In genomic region chr1:241648159-241648558, GRCh38 we compare ENCODE assay signal across 26 cellular contexts. TPM values are rescaled to one million over a fixed set of nuclear protein-coding genes. Genes with fewer than 3 reads are reported as not detected.
DNase-seq lines count a peak whose midpoint lies in the region; ATAC-seq, FAIRE-seq and TF ChIP-seq lines count a peak whose summit lies in the region.
"Had no signal": no experiment of that assay in that cellular context is flagged by ENCODE, and none has a peak within 500 bp of the region (broad histone marks: within the 10 kb centered on the region; RNA-seq: fewer than 3 reads in every experiment).

No MANE protein-coding gene starts in this region.

- BruUV-seq in mammary epithelial cell (replicated peaks; lab: Mats Ljungman, UMichigan) (no TSS peak), MCF 10A (replicated peaks; lab: Mats Ljungman, UMichigan) (no TSS peak), K562 (replicated peaks; lab: Mats Ljungman, UMichigan) (no TSS peak)

- no peaks in the 10 kb centered on the region for H3K36me3 ChIP-seq in mammary epithelial cell (ENCODE audit: insufficient read depth, low read length)
- H3K36me3 ChIP-seq in K562 (ENCODE audit: control insufficient read depth, insufficient read depth, low read length) = no peaks in the 10 kb centered on the region
- no peaks in the 10 kb centered on the region for H3K36me3 ChIP-seq in mucosa of descending colon (ENCODE audit: low read depth)
- H3K36me3 ChIP-seq: BLaER1 had no signal

- H3K4me2 ChIP-seq in mammary epithelial cell (ENCODE audit: insufficient read depth, low read depth, low read length) = no peak overlapping the region
- no peak overlapping the region for H3K4me2 ChIP-seq in K562 (ENCODE audit: insufficient read depth, low read length)
- H3K4me2 ChIP-seq: BLaER1 had no signal

- CTCF ChIA-PET in mammary epithelial cell (lab: Charles Lee; ENCODE audit: low non-redundant PET) (no interaction called here), MCF 10A (lab: Yijun Ruan, JAX) (interaction anchor here (1.1 to 1.7 kb wide), 5 partner anchors 12 to 195 kb away, joined by 3 to 4 read pairs (median 4); no protein-coding TSS in a partner anchor), K562 (lab: Yijun Ruan, JAX; ENCODE audit: low intra/inter-chr PET ratio) (no interaction called here)

- 100% methylated on average over 1 of the region's 1 CpG for WGBS in mammary epithelial cell (ENCODE audit: low coverage, missing lambda C conversion rate)
- 67% methylated on average over 1 of the region's 1 CpG for WGBS in K562 (ENCODE audit: insufficient coverage, low coverage, missing lambda C conversion rate)

- H4K20me1 ChIP-seq in mammary epithelial cell (ENCODE audit: insufficient read depth, low read length) = no peaks in the 10 kb centered on the region
- H4K20me1 ChIP-seq in K562 (replicated peaks; ENCODE audit: control insufficient read depth, insufficient read depth, low read length) = no peaks in the 10 kb centered on the region
- H4K20me1 ChIP-seq: BLaER1 had no signal

- TF ChIP-seq RAD21 in K562 (CRISPR knock-in tag; conservative IDR thresholded peaks at IDR 0.05 in 1 of 2, IDR thresholded peaks at IDR 0.05 in 1 of 2) = no peak

- ATAC-seq in K562 (no peak), mucosa of descending colon (peak; percentile 36), GM21786 (IDR thresholded peaks at IDR 0.05; ENCODE audit: unreplicated experiment) (no peak)
- ATAC-seq: CD8-positive, alpha-beta T cell had no signal

- DNase-seq in DMS53 (lab: John Stamatoyannopoulos, UW) (peak; percentile 37), DMS53 treated with DMSO at 0.1 percent for 48 hours (lab: John Stamatoyannopoulos, UW; ENCODE audit: unreplicated experiment) (no peak), mammary epithelial cell (no peak), MCF 10A (ENCODE audit: unreplicated experiment) (no peak), K562 (ENCODE audit: extremely low read depth in 1 of 4, low spot score in 3 of 4) (no peak), mucosa of descending colon (no peak), NCI-H187 treated with DMSO at 0.1 percent for 48 hours (lab: John Stamatoyannopoulos, UW) (no peak)
- DNase-seq: Caco-2; CD4-positive, CD25-positive, alpha-beta regulatory T cell; CD8-positive, alpha-beta T cell; DMS153; DMS79 treated with DMSO at 0.1 percent for 48 hours; GF-D8; H7 had no signal

- intact Hi-C loops in mammary epithelial cell (cut with micrococcal nuclease) = no loop called here
- intact Hi-C loops in MCF 10A (cut with micrococcal nuclease) = no loop called here
- intact Hi-C loops in K562 (cut with micrococcal nuclease) = no loop called here
- intact Hi-C loops in mucosa of descending colon (cut with DNase I, micrococcal nuclease) = no loop called here

- H3K9me3 Mint-ChIP-seq in MCF 10A (ENCODE audit: unreplicated experiment) = peaks cover 12% of the 10 kb centered on the region
- H3K9me3 Mint-ChIP-seq: CD8-positive, alpha-beta T cell had no signal

- H3K9me1 ChIP-seq in K562 (ENCODE audit: control insufficient read depth, insufficient read depth, low read length) = no peaks in the 10 kb centered on the region

- no peak for TF ChIP-seq CTCF in mammary epithelial cell (conservative IDR thresholded peaks at IDR 0.05 in 1 of 2, IDR thresholded peaks at IDR 0.05 in 1 of 2; ENCODE audit: extremely low read depth in 1 of 2, insufficient read depth in 1 of 2, low read depth in 1 of 2, low read length in 2 of 2)
- no peak for TF ChIP-seq CTCF in MCF 10A (IDR thresholded peaks at IDR 0.05; ENCODE audit: unreplicated experiment)
- TF ChIP-seq CTCF in K562 (IDR thresholded peaks at IDR 0.05 in 2 of 3, conservative IDR thresholded peaks at IDR 0.05 in 1 of 3; ENCODE audit: insufficient read depth in 2 of 3, low read depth in 1 of 3, low read length in 3 of 3) = no peak
- TF ChIP-seq CTCF in mucosa of descending colon (IDR thresholded peaks at IDR 0.05) = no peak

- POLR2A ChIA-PET in MCF 10A (lab: Yijun Ruan, JAX) (interaction anchor here (1.0 to 2.5 kb wide), 6 partner anchors 11 to 69 kb away, joined by 3 to 19 read pairs (median 3); no protein-coding TSS in a partner anchor), K562 (lab: Yijun Ruan, JAX) (interaction anchor here (0.7 to 1.9 kb wide), 2 partner anchors 9 to 1586 kb away, joined by 3 to 4 read pairs; no protein-coding TSS in a partner anchor)

- no peak for TF ChIP-seq EP300 in K562 (IDR thresholded peaks at IDR 0.05; ENCODE audit: low read length)

- H3K79me2 ChIP-seq in mammary epithelial cell (ENCODE audit: insufficient read depth, low read length) (no peaks in the 10 kb centered on the region), K562 (ENCODE audit: control insufficient read depth, insufficient read depth, low read length) (no peaks in the 10 kb centered on the region)

- H3K27ac ChIP-seq in mammary epithelial cell (ENCODE audit: insufficient read depth, low read depth, low read length) = no peak overlapping the region
- no peak overlapping the region for H3K27ac ChIP-seq in K562 (ENCODE audit: extremely low read depth, low read depth, low read length)
- H3K27ac ChIP-seq: 22Rv1, BLaER1, C4-2B had no signal

- H3K27me3 Mint-ChIP-seq in MCF 10A (ENCODE audit: insufficient read depth, unreplicated experiment) = no peaks in the 10 kb centered on the region

- FAIRE-seq in K562 (lab: Jason Lieb, UNC) = no peak
- FAIRE-seq: A204.1, GM12891, GM18507, H1 had no signal

- H3K9me3 ChIP-seq in mammary epithelial cell (replicated peaks; ENCODE audit: insufficient read depth, low read length) = no peaks in the 10 kb centered on the region
- H3K9me3 ChIP-seq in K562 (replicated peaks; ENCODE audit: control insufficient read depth, insufficient read depth, low read depth, low read length) = no peaks in the 10 kb centered on the region
- H3K9me3 ChIP-seq in mucosa of descending colon = no peaks in the 10 kb centered on the region

- H2AFZ ChIP-seq in mammary epithelial cell (ENCODE audit: low read depth, low read length) = peak overlapping the region; percentile 43
- H2AFZ ChIP-seq in K562 (ENCODE audit: low read depth, low read length) = peak overlapping the region; percentile 25; the same call in 1 of the 2 replicates

- no peak overlapping the region for H3K4me3 Mint-ChIP-seq in MCF 10A (ENCODE audit: unreplicated experiment)
- H3K4me3 Mint-ChIP-seq: B cell; CD4-positive, CD25-positive, alpha-beta regulatory T cell; CD8-positive, alpha-beta T cell had no signal

- no peak for TF ChIP-seq POLR2A in K562 (conservative IDR thresholded peaks at IDR 0.05)

- peaks cover 6% of the 10 kb centered on the region for H3K36me3 Mint-ChIP-seq in MCF 10A (ENCODE audit: insufficient read depth, unreplicated experiment)
- H3K36me3 Mint-ChIP-seq: CD4-positive, CD25-positive, alpha-beta regulatory T cell; CD8-positive, alpha-beta T cell had no signal

- H3K27me3 ChIP-seq in mammary epithelial cell (ENCODE audit: insufficient read depth, low read length) (no peaks in the 10 kb centered on the region), K562 (ENCODE audit: control insufficient read depth in 2 of 2, insufficient read depth in 2 of 2, low read length in 2 of 2) (no peaks in the 10 kb centered on the region)
- H3K27me3 ChIP-seq: BLaER1 had no signal

- dilution Hi-C loops in mammary epithelial cell (cut with HindIII; ENCODE audit: low sequenced_read_pairs) = no loop called here

- peaks cover 10% of the 10 kb centered on the region for H3K4me1 Mint-ChIP-seq in MCF 10A (ENCODE audit: insufficient read depth, unreplicated experiment)
- H3K4me1 Mint-ChIP-seq: CD4-positive, CD25-positive, alpha-beta regulatory T cell had no signal

- H3K9ac ChIP-seq in mammary epithelial cell (ENCODE audit: insufficient read depth, low read length) (no peak overlapping the region), K562 (ENCODE audit: insufficient read depth in 1 of 2, low read depth in 2 of 2, low read length in 2 of 2) (no peak overlapping the region)
- H3K9ac ChIP-seq: BLaER1 had no signal

- in situ Hi-C loops in mammary epithelial cell (cut with MboI; ENCODE audit: low sequenced_read_pairs in 2 of 2) = no loop called here
- in situ Hi-C loops in K562 (cut with MboI) = no loop called here

- H3K4me3 ChIP-seq in mammary epithelial cell (replicated peaks in 1 of 3; ENCODE audit: insufficient read depth in 1 of 3, low read depth in 2 of 3, low read length in 3 of 3) = no peak overlapping the region
- no peak overlapping the region for H3K4me3 ChIP-seq in K562
- no peak overlapping the region for H3K4me3 ChIP-seq in mucosa of descending colon
- H3K4me3 ChIP-seq: BLaER1 had no signal

- H3K27ac Mint-ChIP-seq in MCF 10A (ENCODE audit: low read depth, unreplicated experiment) = no peak overlapping the region
- H3K27ac Mint-ChIP-seq: B cell; CD4-positive, CD25-positive, alpha-beta regulatory T cell; CD8-positive, alpha-beta T cell had no signal

- no peaks in the 10 kb centered on the region for H3K4me1 ChIP-seq in mammary epithelial cell (ENCODE audit: insufficient read depth, low read length)
- H3K4me1 ChIP-seq in K562 (replicated peaks in 1 of 2; ENCODE audit: control insufficient read depth in 2 of 2, insufficient read depth in 2 of 2, low read length in 2 of 2) = no peaks in the 10 kb centered on the region
- no peaks in the 10 kb centered on the region for H3K4me1 ChIP-seq in mucosa of descending colon (ENCODE audit: low read depth)
- H3K4me1 ChIP-seq: BLaER1 had no signal

RNA-seq across cellular contexts. Expression of gene WDR64, which starts 3.9 kb away (rescaled TPM):
- total RNA-seq in mammary epithelial cell = not detected
- polyA plus RNA-seq in mammary epithelial cell = not detected
- not detected for polyA minus RNA-seq in mammary epithelial cell
- total RNA-seq in MCF 10A (2022) = not detected in 2 replicates
- 0.40 TPM in 1 of 2 replicates, not detected in the other for total RNA-seq in K562 (2011; cell fraction: chromatin; rRNA removed; ENCODE audit: low replicate concordance)
- not detected in 2 replicates for total RNA-seq in K562 (2011; cell fraction: nucleolus; rRNA removed)
- total RNA-seq in K562 (2011; cell fraction: nucleoplasm; rRNA removed) = not detected in 2 replicates
- not detected in 2 replicates for total RNA-seq in K562 (2014; rRNA removed)
- total RNA-seq in K562 (2014; rRNA removed; fragmentation: Illumina TruSeq; extraction: Trizol) = 0.06 and 0.29 TPM in 2 replicates
- not detected in 2 replicates for total RNA-seq in K562 (2015; rRNA removed; fragmentation: Illumina TruSeq; extraction: Trizol)
- total RNA-seq in K562 (2021) = not detected in 2 replicates
- polyA plus RNA-seq in K562 (2011; rRNA removed) = not detected in 2 replicates
- polyA plus RNA-seq in K562 (2011; cell fraction: cytosol; rRNA removed) = not detected in 2 replicates
- 0.04 TPM in 1 of 2 replicates, not detected in the other for polyA plus RNA-seq in K562 (2011; cell fraction: nucleus; rRNA removed)
- polyA plus RNA-seq in K562 (2012) = 0.07 and 0.25 TPM in 2 replicates
- polyA plus RNA-seq in K562 (2014; fragmentation: Illumina TruSeq; extraction: Trizol) = 0.06 and 0.08 TPM in 2 replicates
- under 1 TPM; 0.17 to 0.21 TPM for polyA plus RNA-seq in K562 (2014; fragmentation: Nextera tagmentation; extraction: Ambion mirVana)
- not detected in 2 replicates for polyA plus RNA-seq in K562 (2014; rRNA removed)
- not detected in 2 replicates for polyA minus RNA-seq in K562 (2011; rRNA and poly(A)+ RNA removed)
- not detected in 2 replicates for polyA minus RNA-seq in K562 (2011; cell fraction: cytosol; rRNA and poly(A)+ RNA removed)
- not detected in 2 replicates for polyA minus RNA-seq in K562 (2011; cell fraction: nucleus; rRNA and poly(A)+ RNA removed)
- under 1 TPM in 1 of 3 donors, not detected in 2; 0.25 TPM for total RNA-seq in mucosa of descending colon
- total RNA-seq: B cell; Caco-2; CD4-positive, CD25-positive, alpha-beta regulatory T cell; Daoy; G401; H1; H7 had no signal
- polyA plus RNA-seq: AG04450 had no signal

RNA-seq across cellular contexts. Expression of gene CHML, which starts 8.0 kb away (rescaled TPM):
- total RNA-seq in mammary epithelial cell (10 to 100 TPM; 15.0 to 25.3 TPM), MCF 10A (2022) (33.7 and 33.8 TPM in 2 replicates), K562 (2014; rRNA removed) (48.5 and 54.5 TPM in 2 replicates), K562 (2014; rRNA removed; fragmentation: Illumina TruSeq; extraction: Trizol) (88.3 and 95.1 TPM in 2 replicates), K562 (2015; rRNA removed; fragmentation: Illumina TruSeq; extraction: Trizol) (57.4 and 63.9 TPM in 2 replicates), K562 (2021) (77.4 and 84.2 TPM in 2 replicates), mucosa of descending colon (10 to 100 TPM in 1 of 3 donors, 1 to 10 TPM in 2; 8.5 to 16.7 (median 9.8) TPM)
- polyA plus RNA-seq in mammary epithelial cell (5.9 TPM), K562 (2011; rRNA removed) (65.1 and 75.1 TPM in 2 replicates), K562 (2014; fragmentation: Illumina TruSeq; extraction: Trizol) (51.0 and 62.8 TPM in 2 replicates), K562 (2014; fragmentation: Nextera tagmentation; extraction: Ambion mirVana) (10 to 100 TPM; 13.0 to 15.9 TPM), K562 (2014; rRNA removed) (35.1 and 35.8 TPM in 2 replicates)
- 11.3 TPM for polyA minus RNA-seq in mammary epithelial cell
- 25.6 and 109 TPM in 2 replicates for total RNA-seq in K562 (2011; cell fraction: chromatin; rRNA removed; ENCODE audit: low replicate concordance)
- 14.0 and 21.6 TPM in 2 replicates for total RNA-seq in K562 (2011; cell fraction: nucleolus; rRNA removed)
- 40.7 and 66.0 TPM in 2 replicates for total RNA-seq in K562 (2011; cell fraction: nucleoplasm; rRNA removed)
- 30.2 and 34.3 TPM in 2 replicates for polyA plus RNA-seq in K562 (2011; cell fraction: cytosol; rRNA removed)
- 43.7 and 65.6 TPM in 2 replicates for polyA plus RNA-seq in K562 (2011; cell fraction: nucleus; rRNA removed)
- 29.8 and 31.0 TPM in 2 replicates for polyA plus RNA-seq in K562 (2012)
- polyA minus RNA-seq in K562 (2011; rRNA and poly(A)+ RNA removed) = 171 and 184 TPM in 2 replicates
- 58.6 and 74.0 TPM in 2 replicates for polyA minus RNA-seq in K562 (2011; cell fraction: cytosol; rRNA and poly(A)+ RNA removed)
- 45.9 and 102 TPM in 2 replicates for polyA minus RNA-seq in K562 (2011; cell fraction: nucleus; rRNA and poly(A)+ RNA removed)

RNA-seq across cellular contexts. Expression of gene OPN3, which starts 8.0 kb away (rescaled TPM):
- 10 to 100 TPM; 21.3 to 36.5 TPM for total RNA-seq in mammary epithelial cell
- polyA plus RNA-seq in mammary epithelial cell = 28.1 TPM
- polyA minus RNA-seq in mammary epithelial cell = 14.9 TPM
- 45.6 and 56.1 TPM in 2 replicates for total RNA-seq in MCF 10A (2022)
- total RNA-seq in K562 (2011; cell fraction: chromatin; rRNA removed; ENCODE audit: low replicate concordance) = 8.9 and 19.2 TPM in 2 replicates
- total RNA-seq in K562 (2011; cell fraction: nucleolus; rRNA removed) = 13.0 and 15.4 TPM in 2 replicates
- 25.2 and 40.2 TPM in 2 replicates for total RNA-seq in K562 (2011; cell fraction: nucleoplasm; rRNA removed)
- total RNA-seq in K562 (2014; rRNA removed) = 19.3 and 24.3 TPM in 2 replicates
- 20.2 and 21.2 TPM in 2 replicates for total RNA-seq in K562 (2014; rRNA removed; fragmentation: Illumina TruSeq; extraction: Trizol)
- total RNA-seq in K562 (2015; rRNA removed; fragmentation: Illumina TruSeq; extraction: Trizol) = 17.0 and 17.7 TPM in 2 replicates
- total RNA-seq in K562 (2021) = 16.4 and 18.1 TPM in 2 replicates
- 34.6 and 35.8 TPM in 2 replicates for polyA plus RNA-seq in K562 (2011; rRNA removed)
- polyA plus RNA-seq in K562 (2011; cell fraction: cytosol; rRNA removed) = 20.1 and 32.3 TPM in 2 replicates
- 6.9 and 13.9 TPM in 2 replicates for polyA plus RNA-seq in K562 (2011; cell fraction: nucleus; rRNA removed)
- 12.9 and 16.2 TPM in 2 replicates for polyA plus RNA-seq in K562 (2012)
- polyA plus RNA-seq in K562 (2014; fragmentation: Illumina TruSeq; extraction: Trizol) = 18.1 and 22.1 TPM in 2 replicates
- 1 to 10 TPM; 4.2 to 6.3 TPM for polyA plus RNA-seq in K562 (2014; fragmentation: Nextera tagmentation; extraction: Ambion mirVana)
- 11.6 and 19.6 TPM in 2 replicates for polyA plus RNA-seq in K562 (2014; rRNA removed)
- polyA minus RNA-seq in K562 (2011; rRNA and poly(A)+ RNA removed) = 35.7 and 47.7 TPM in 2 replicates
- 13.3 and 26.9 TPM in 2 replicates for polyA minus RNA-seq in K562 (2011; cell fraction: cytosol; rRNA and poly(A)+ RNA removed)
- polyA minus RNA-seq in K562 (2011; cell fraction: nucleus; rRNA and poly(A)+ RNA removed) = 6.7 and 10.4 TPM in 2 replicates
- 10 to 100 TPM; 27.4 to 77.6 (median 29.0) TPM for total RNA-seq in mucosa of descending colon
